Comparison of ENCODE assay signal across 26 cellular contexts in the genomic region with DNA sequence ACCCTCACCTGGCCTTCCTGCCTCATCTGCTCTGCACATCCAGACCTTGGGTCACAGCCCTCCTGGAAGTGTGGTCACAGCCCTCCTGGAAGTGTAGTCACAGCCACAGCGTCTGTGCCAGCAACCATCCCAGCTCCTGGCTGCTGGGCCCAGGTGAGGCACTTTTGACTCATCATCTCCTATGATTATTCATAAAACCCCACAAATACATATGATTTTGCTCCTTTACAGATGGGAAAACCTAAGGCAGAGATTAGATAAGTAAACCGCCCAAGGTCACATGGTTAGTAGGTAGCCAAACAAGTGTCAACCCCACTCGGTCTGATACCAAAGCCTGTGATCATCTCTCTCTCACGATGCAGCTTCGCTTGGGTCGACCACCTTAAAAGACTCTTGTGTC.
A peak's percentile ranks its signal among the peaks of the same experiment; 100 is the strongest.
DNase-seq lines count a peak whose midpoint lies in the region; ATAC-seq, FAIRE-seq and TF ChIP-seq lines count a peak whose summit lies in the region.
"Had no signal": no experiment of that assay in that cellular context is flagged by ENCODE, and none has a peak within 500 bp of the region (broad histone marks: within the 10 kb centered on the region; RNA-seq: fewer than 3 reads in every experiment).

No MANE protein-coding gene starts in this region.

- no peak overlapping the region for H3K4me3 ChIP-seq in cardiac fibroblast (replicated peaks in 1 of 2; ENCODE audit: low read depth in 2 of 2, low read length in 2 of 2)
- H3K4me3 ChIP-seq in keratinocyte (ENCODE audit: control insufficient read depth in 2 of 3, extremely low read depth in 1 of 3, insufficient read depth in 2 of 3, low read depth in 1 of 3, low read length in 3 of 3), result peak overlapping the region in 1 of 3 experiments; percentile 17
- H3K4me3 ChIP-seq: adrenal gland, cardiac muscle cell, gastrocnemius medialis, spleen, tibial nerve had no signal

- intact Hi-C loops in activated T-helper 2 cell treated with anti-CD3 and anti-CD28 coated beads, Interferon-gamma antibody, Interleukin-2, Interleukin-4, amounts not matched to agents 10 μg/mL and 5 μg/mL and 100 μg/mL, durations not matched to agents 14 hours and 24 hours and 36 hours (cut with micrococcal nuclease), result no loop called here

- no peaks in the 10 kb centered on the region for H4K20me1 ChIP-seq in keratinocyte (ENCODE audit: control insufficient read depth, extremely low read depth, insufficient read depth, low read length)

- no peak for ATAC-seq in GM18517 (IDR thresholded peaks at IDR 0.05; ENCODE audit: unreplicated experiment)
- no peak for ATAC-seq in activated CD8-positive, alpha-beta memory T cell treated with anti-CD3 and anti-CD28 coated beads, Interleukin-2, amount 10 ng/mL, durations not matched to agents 7 days and 5 days
- ATAC-seq: gastrocnemius medialis had no signal

- peak overlapping the region; percentile 82 for H3K4me2 ChIP-seq in keratinocyte (ENCODE audit: control insufficient read depth, extremely low read depth, insufficient read depth, low read depth, low read length)

- peak overlapping the region; percentile 68 for H3K9ac ChIP-seq in keratinocyte (ENCODE audit: control insufficient read depth, extremely low read depth, insufficient read depth, low read length)

- H3K9me3 ChIP-seq in keratinocyte (ENCODE audit: control insufficient read depth, low read depth, low read length), result no peaks in the 10 kb centered on the region
- H3K9me3 ChIP-seq: adrenal gland, gastrocnemius medialis, spleen, tibial nerve had no signal

- no peak overlapping the region for H3K27ac Mint-ChIP-seq in activated T-helper 2 cell treated with anti-CD3 and anti-CD28 coated beads, Interferon-gamma antibody, Interleukin-2, Interleukin-4, amounts not matched to agents 10 μg/mL and 5 μg/mL and 100 μg/mL, durations not matched to agents 14 hours and 24 hours and 36 hours
- no peak overlapping the region for H3K27ac Mint-ChIP-seq in activated CD8-positive, alpha-beta memory T cell treated with anti-CD3 and anti-CD28 coated beads, Interleukin-2, amount 10 ng/mL, durations not matched to agents 7 days and 5 days
- H3K27ac Mint-ChIP-seq: activated CD4-positive, alpha-beta memory T cell treated with anti-CD3 and anti-CD28 coated beads for 36 hours; dendritic cell treated with granulocyte-macrophage colony-stimulating factor and Interleukin-4, amounts not matched to agents 40 ng/mL and 50 ng/mL, for 4 days had no signal

- H3K9me1 ChIP-seq in keratinocyte (ENCODE audit: control insufficient read depth, extremely low read depth, insufficient read depth, low read length), result no peaks in the 10 kb centered on the region

- CTCF ChIA-PET in activated CD8-positive, alpha-beta memory T cell treated with anti-CD3 and anti-CD28 coated beads, Interleukin-2, amount 10 ng/mL, durations not matched to agents 7 days and 5 days (lab: Charles Lee), result no interaction called here

- H3K79me2 ChIP-seq in keratinocyte (ENCODE audit: control insufficient read depth, insufficient read depth, low read length), result no peaks in the 10 kb centered on the region

- no peaks in the 10 kb centered on the region for H3K36me3 ChIP-seq in keratinocyte (ENCODE audit: control insufficient read depth in 2 of 2, extremely low read depth in 1 of 2, insufficient read depth in 2 of 2, low read length in 2 of 2)
- H3K36me3 ChIP-seq: adrenal gland, cardiac muscle cell, gastrocnemius medialis, spleen, tibial nerve had no signal

- H3K4me3 Mint-ChIP-seq in activated T-helper 2 cell treated with anti-CD3 and anti-CD28 coated beads, Interferon-gamma antibody, Interleukin-2, Interleukin-4, amounts not matched to agents 10 μg/mL and 5 μg/mL and 100 μg/mL, durations not matched to agents 14 hours and 24 hours and 36 hours (ENCODE audit: low read depth), result no peak overlapping the region
- H3K4me3 Mint-ChIP-seq in activated CD8-positive, alpha-beta memory T cell treated with anti-CD3 and anti-CD28 coated beads, Interleukin-2, amount 10 ng/mL, durations not matched to agents 7 days and 5 days, result no peak overlapping the region
- H3K4me3 Mint-ChIP-seq: activated CD4-positive, alpha-beta memory T cell treated with anti-CD3 and anti-CD28 coated beads for 36 hours; dendritic cell treated with granulocyte-macrophage colony-stimulating factor and Interleukin-4, amounts not matched to agents 40 ng/mL and 50 ng/mL, for 4 days had no signal

- H3K4me1 Mint-ChIP-seq in activated T-helper 2 cell treated with anti-CD3 and anti-CD28 coated beads, Interferon-gamma antibody, Interleukin-2, Interleukin-4, amounts not matched to agents 10 μg/mL and 5 μg/mL and 100 μg/mL, durations not matched to agents 14 hours and 24 hours and 36 hours (ENCODE audit: low read depth), result no peaks in the 10 kb centered on the region
- H3K4me1 Mint-ChIP-seq in activated CD8-positive, alpha-beta memory T cell treated with anti-CD3 and anti-CD28 coated beads, Interleukin-2, amount 10 ng/mL, durations not matched to agents 7 days and 5 days, result peaks cover 3% of the 10 kb centered on the region

- no peaks in the 10 kb centered on the region for H3K9me3 Mint-ChIP-seq in activated T-helper 2 cell treated with anti-CD3 and anti-CD28 coated beads, Interferon-gamma antibody, Interleukin-2, Interleukin-4, amounts not matched to agents 10 μg/mL and 5 μg/mL and 100 μg/mL, durations not matched to agents 14 hours and 24 hours and 36 hours
- H3K9me3 Mint-ChIP-seq in activated CD8-positive, alpha-beta memory T cell treated with anti-CD3 and anti-CD28 coated beads, Interleukin-2, amount 10 ng/mL, durations not matched to agents 7 days and 5 days (ENCODE audit: low read depth), result no peaks in the 10 kb centered on the region
- H3K9me3 Mint-ChIP-seq: activated CD4-positive, alpha-beta memory T cell treated with anti-CD3 and anti-CD28 coated beads for 36 hours had no signal

- H3K27ac ChIP-seq in keratinocyte (ENCODE audit: control insufficient read depth, insufficient read depth, low read length), result peak overlapping the region; percentile 97
- H3K27ac ChIP-seq: adrenal gland, C4-2B, cardiac muscle cell, gastrocnemius medialis, spleen, tibial nerve had no signal

- H2AFZ ChIP-seq in keratinocyte (ENCODE audit: control insufficient read depth, low read length), result no peak overlapping the region

- no peaks in the 10 kb centered on the region for H3K27me3 ChIP-seq in keratinocyte (ENCODE audit: control insufficient read depth, extremely low read depth, insufficient read depth, low read length)
- H3K27me3 ChIP-seq: cardiac muscle cell, gastrocnemius medialis, tibial nerve had no signal

- no peak for FAIRE-seq in keratinocyte (lab: Jason Lieb, UNC)
- FAIRE-seq: islet of Langerhans had no signal

- peaks cover 49% of the 10 kb centered on the region for H3K4me1 ChIP-seq in keratinocyte (ENCODE audit: control insufficient read depth, extremely low read depth, insufficient read depth, low read length)
- H3K4me1 ChIP-seq: adrenal gland, gastrocnemius medialis, spleen, tibial nerve had no signal

- H3K27me3 Mint-ChIP-seq in activated T-helper 2 cell treated with anti-CD3 and anti-CD28 coated beads, Interferon-gamma antibody, Interleukin-2, Interleukin-4, amounts not matched to agents 10 μg/mL and 5 μg/mL and 100 μg/mL, durations not matched to agents 14 hours and 24 hours and 36 hours (ENCODE audit: low read depth), result peaks cover 2% of the 10 kb centered on the region
- H3K27me3 Mint-ChIP-seq in activated CD8-positive, alpha-beta memory T cell treated with anti-CD3 and anti-CD28 coated beads, Interleukin-2, amount 10 ng/mL, durations not matched to agents 7 days and 5 days, result peaks cover 15% of the 10 kb centered on the region

- H3K36me3 Mint-ChIP-seq in activated T-helper 2 cell treated with anti-CD3 and anti-CD28 coated beads, Interferon-gamma antibody, Interleukin-2, Interleukin-4, amounts not matched to agents 10 μg/mL and 5 μg/mL and 100 μg/mL, durations not matched to agents 14 hours and 24 hours and 36 hours (ENCODE audit: low read depth), result no peaks in the 10 kb centered on the region
- H3K36me3 Mint-ChIP-seq in activated CD8-positive, alpha-beta memory T cell treated with anti-CD3 and anti-CD28 coated beads, Interleukin-2, amount 10 ng/mL, durations not matched to agents 7 days and 5 days, result no peaks in the 10 kb centered on the region
- H3K36me3 Mint-ChIP-seq: activated CD4-positive, alpha-beta memory T cell treated with anti-CD3 and anti-CD28 coated beads for 36 hours had no signal

- dilution Hi-C loops in keratinocyte (cut with MboI; ENCODE audit: extremely low pct_ligation_motif_present, low sequenced_read_pairs), result no loop called here

- TF ChIP-seq CTCF in cardiac fibroblast (IDR thresholded peaks at IDR 0.05; ENCODE audit: low read depth, low read length), result no peak
- TF ChIP-seq CTCF in keratinocyte (optimal IDR thresholded peaks at IDR 0.05 in 1 of 3, IDR thresholded peaks at IDR 0.05 in 1 of 3, conservative IDR thresholded peaks at IDR 0.05 in 1 of 3; ENCODE audit: extremely low read depth in 1 of 3, insufficient read depth in 2 of 3, low read length in 3 of 3), result no peak

- DNase-seq in AG08395 (ENCODE audit: low spot score) (peak; percentile 47), M059J (ENCODE audit: low read depth) (peak; percentile 44), cardiac fibroblast (ENCODE audit: low read depth in 2 of 2) (peak; percentile 6 to 13), keratinocyte (ENCODE audit: low read depth, low spot score) (peak; percentile 82), SKM-1 (lab: John Stamatoyannopoulos, UW; ENCODE audit: unreplicated experiment) (no peak)
- DNase-seq in activated T-helper 2 cell treated with anti-CD3 and anti-CD28 coated beads, Interferon-gamma antibody, Interleukin-2, Interleukin-4, amounts not matched to agents 10 μg/mL and 5 μg/mL and 100 μg/mL, durations not matched to agents 14 hours and 24 hours and 36 hours (ENCODE audit: low spot score), result no peak
- DNase-seq in activated CD8-positive, alpha-beta memory T cell treated with anti-CD3 and anti-CD28 coated beads, Interleukin-2, amount 10 ng/mL, durations not matched to agents 7 days and 5 days, result no peak
- DNase-seq: ACHN; activated CD4-positive, alpha-beta memory T cell treated with anti-CD3 and anti-CD28 coated beads for 36 hours; activated gamma-delta T cell; gastrocnemius medialis; H7; hippocampal formation; IMR-90; NCI-H1436 treated with DMSO at 0.1 percent for 48 hours; NCI-H526; spleen; stimulated activated CD4-positive, alpha-beta T cell treated with anti-CD3 and anti-CD28 coated beads, Interleukin-4, amount 100 ng/mL, for 24 hours; stimulated activated naive CD4-positive, alpha-beta T cell treated with Interleukin-2 at 50 U/mL for 16 hours had no signal

Comparison
In these comparisons a context has a peak if more than half of its experiments do, and no peak if none do; other contexts are left out.
1. DNase-seq: peak in AG08395 (single experiment), M059J (single experiment), cardiac fibroblast (2 of 2) and keratinocyte (single experiment); none in activated T-helper 2 cell treated with anti-CD3 and anti-CD28 coated beads, Interferon-gamma antibody, Interleukin-2, Interleukin-4, amounts not matched to agents 10 μg/mL and 5 μg/mL and 100 μg/mL, durations not matched to agents 14 hours and 24 hours and 36 hours (single experiment), SKM-1 (single experiment) and activated CD8-positive, alpha-beta memory T cell treated with anti-CD3 and anti-CD28 coated beads, Interleukin-2, amount 10 ng/mL, durations not matched to agents 7 days and 5 days (single experiment).